ENCODE assay signal across 1 cellular context in the genomic region with DNA sequence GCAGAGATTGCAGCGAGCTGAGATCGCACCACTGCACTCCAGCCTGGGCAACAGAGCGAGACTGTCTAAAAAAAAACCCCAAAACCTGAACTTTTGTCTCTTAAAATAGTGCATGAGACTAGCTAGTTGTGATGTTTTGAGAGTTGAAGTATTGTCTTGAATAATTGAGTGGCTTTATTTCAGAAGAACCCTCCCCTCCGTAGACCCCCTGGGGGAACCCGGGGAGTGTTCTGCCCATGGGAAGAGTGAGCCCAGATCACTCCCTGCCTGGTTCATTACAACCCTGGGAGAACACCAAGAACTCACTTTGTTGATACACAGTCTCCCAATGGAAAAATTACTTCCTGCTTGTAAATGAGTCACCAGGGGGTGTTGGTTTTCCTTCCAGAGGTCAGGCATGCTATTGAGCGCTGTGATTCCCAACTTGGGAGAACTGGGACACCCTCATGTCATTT.
TF ChIP-seq lines count a peak whose summit lies in the region.

No MANE protein-coding gene starts in this region.

TF ChIP-seq in GM23338, 12 proteins besides CTCF, POLR2A, EP300 and RAD21 (continued from another document):
- TF ChIP-seq STAT1 (IDR thresholded peaks at IDR 0.05; ENCODE audit: unreplicated experiment): no peak
